9 cellular contexts compared by ENCODE assay signal in the genomic region with DNA sequence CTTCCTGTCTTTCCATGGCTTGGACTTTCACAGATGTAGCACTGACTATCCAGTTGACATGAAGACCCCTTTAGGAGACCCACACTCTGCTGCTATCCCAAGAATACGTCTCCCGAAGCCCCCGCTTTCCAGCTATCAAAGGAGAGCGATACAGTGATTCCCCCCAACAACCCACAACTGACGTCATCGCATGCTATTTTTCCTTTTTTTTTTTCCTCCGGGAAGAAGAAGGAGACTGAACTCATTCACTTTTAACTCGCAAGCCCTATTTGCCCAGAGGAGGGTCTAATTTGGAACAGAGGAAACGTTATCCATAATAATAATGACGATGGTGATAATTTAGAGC. TPM values are rescaled to one million over a fixed set of nuclear protein-coding genes. Genes with fewer than 3 reads are reported as not detected.
DNase-seq lines count a peak whose midpoint lies in the region; ATAC-seq and TF ChIP-seq lines count a peak whose summit lies in the region.
"Had no signal": no experiment of that assay in that cellular context is flagged by ENCODE, and none has a peak within 500 bp of the region (broad histone marks: within the 10 kb centered on the region; RNA-seq: fewer than 3 reads in every experiment).

No MANE protein-coding gene starts in this region.

- no peak for TF ChIP-seq CTCF in colonic mucosa (IDR thresholded peaks at IDR 0.05)
- no peak for TF ChIP-seq CTCF in lung (IDR thresholded peaks at IDR 0.05; ENCODE audit: control extremely low read depth, extremely low read depth)
- TF ChIP-seq CTCF in thyroid gland (IDR thresholded peaks at IDR 0.05) = no peak

- 6 to 7% methylated on average over 10 of the region's 10 CpGs for WGBS in lung, 2 donors
- 7 to 13% methylated on average over 10 of the region's 10 CpGs for WGBS in thyroid gland, 2 donors

- H3K9ac ChIP-seq in colonic mucosa (ENCODE audit: low read depth in 2 of 2, low read length in 2 of 2) = peak overlapping the region; percentile 61 to 72

- H3K27me3 ChIP-seq in colonic mucosa (peaks cover 30% of the 10 kb centered on the region), lung (ENCODE audit: control insufficient read depth, insufficient read depth) (peaks cover 6% of the 10 kb centered on the region), thyroid gland (no peaks in the 10 kb centered on the region)

- ATAC-seq in lung (ENCODE audit: insufficient read depth, low FRiP score) = no peak
- no peak for ATAC-seq in HG02623 (IDR thresholded peaks at IDR 0.05; ENCODE audit: unreplicated experiment)

- no peak for TF ChIP-seq POLR2A in thyroid gland (IDR thresholded peaks at IDR 0.05)

- DNase-seq in NCI-H1105 treated with DMSO at 0.1 percent for 48 hours (lab: John Stamatoyannopoulos, UW) (peak; percentile 11), NCI-H1105 (lab: John Stamatoyannopoulos, UW) (no peak), colonic mucosa (no peak), lung (ENCODE audit: low spot score) (no peak), thyroid gland (no peak), GM19240 (ENCODE audit: insufficient read length, low spot score) (no peak), putamen (ENCODE audit: low spot score) (no peak)
- DNase-seq: activated CD4-positive, alpha-beta T cell treated with anti-CD3 and anti-CD28 coated beads for 4 hours had no signal

- H3K4me3 ChIP-seq in colonic mucosa (no peak overlapping the region), lung (no peak overlapping the region), thyroid gland (replicated peaks in 1 of 3) (peak overlapping the region in 1 of 3 donors; percentile 35)

- H3K27ac ChIP-seq in colonic mucosa = peak overlapping the region; percentile 60
- H3K27ac ChIP-seq in lung (ENCODE audit: low read depth in 1 of 2, low read length in 1 of 2) = peak overlapping the region; percentile 46 to 64
- H3K27ac ChIP-seq in thyroid gland = peak overlapping the region in 2 of 3 donors; percentile 65 to 78

- intact Hi-C loops in colonic mucosa (cut with DNase I) = no loop called here
- intact Hi-C loops in thyroid gland (cut with DNase I) = loop anchor here (10.0 kb wide), 1 partner anchor 489 kb away; no protein-coding TSS in a partner anchor

- H3K36me3 ChIP-seq in colonic mucosa = no peaks in the 10 kb centered on the region
- no peaks in the 10 kb centered on the region for H3K36me3 ChIP-seq in lung (ENCODE audit: control insufficient read depth in 2 of 2, insufficient read depth in 2 of 2, low read length in 2 of 2)
- no peaks in the 10 kb centered on the region for H3K36me3 ChIP-seq in thyroid gland

- no peaks in the 10 kb centered on the region for H3K9me3 ChIP-seq in colonic mucosa
- H3K9me3 ChIP-seq in lung (ENCODE audit: control insufficient read depth in 2 of 2, insufficient read depth in 1 of 2, low read length in 1 of 2) = peaks cover 0 to 1% of the 10 kb centered on the region in 2 donors
- H3K9me3 ChIP-seq in thyroid gland = no peaks in the 10 kb centered on the region

- H3K4me1 ChIP-seq in colonic mucosa = no peaks in the 10 kb centered on the region
- H3K4me1 ChIP-seq in lung (ENCODE audit: control insufficient read depth in 2 of 2, insufficient read depth in 2 of 2, low read length in 2 of 2) = peaks cover 2 to 15% of the 10 kb centered on the region in 2 donors
- peaks cover 14 to 18% of the 10 kb centered on the region in 2 donors for H3K4me1 ChIP-seq in thyroid gland

RNA-seq across cellular contexts. Expression of a gene that starts 2.1 kb away (rescaled TPM):
- total RNA-seq in colonic mucosa (1 to 10 TPM in 1 of 2 donors, under 1 TPM in 1; 0.99 to 1.2 TPM), lung (1 to 10 TPM; 4.6 to 6.7 TPM), thyroid gland (1 to 10 TPM; 1.0 to 5.0 (median 2.8) TPM)
- 1 to 10 TPM in 1 of 2 donors, under 1 TPM in 1; 0.45 to 2.7 TPM for polyA plus RNA-seq in lung
